24 cellular contexts compared by ENCODE assay signal in the genomic region with DNA sequence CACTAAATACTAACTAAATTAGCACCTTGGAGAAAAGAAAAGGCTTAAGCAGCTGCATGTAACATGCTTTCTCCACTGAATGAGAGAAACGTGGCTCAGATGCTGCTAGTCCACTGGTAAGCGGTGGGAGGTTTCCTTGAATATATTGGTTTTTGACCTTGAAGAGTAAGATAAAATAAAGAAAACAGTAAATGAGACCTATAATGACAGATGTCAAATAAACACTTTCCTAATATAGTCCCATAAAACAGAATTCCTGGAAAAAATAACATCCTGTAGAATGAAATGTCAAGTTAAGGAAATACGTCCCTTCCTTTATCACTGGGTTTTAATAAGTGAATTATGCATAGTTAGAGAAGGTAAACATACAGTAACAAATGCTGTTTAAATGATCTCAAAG.
"Had no signal": no experiment of that assay in that cellular context is flagged by ENCODE, and none has a peak within 500 bp of the region (broad histone marks: within the 10 kb centered on the region; RNA-seq: fewer than 3 reads in every experiment).

No MANE protein-coding gene starts in this region.

- H3K4me3 Mint-ChIP-seq: dendritic cell treated with granulocyte-macrophage colony-stimulating factor and Interleukin-4, amounts not matched to agents 40 ng/mL and 50 ng/mL, for 4 days; effector memory CD8-positive, alpha-beta T cell; immature natural killer cell; naive thymus-derived CD8-positive, alpha-beta T cell; stimulated activated memory B cell treated with anti-CD40 and anti-IgM and Interleukin-4, amounts not matched to agents 10 μg/mL and 1 μg/mL and 100 μg/mL, for 72 hours; type B pancreatic cell had no signal

- H3K9me3 Mint-ChIP-seq: type B pancreatic cell had no signal

- H3K4me1 Mint-ChIP-seq: immature natural killer cell; naive thymus-derived CD8-positive, alpha-beta T cell; stimulated activated memory B cell treated with anti-CD40 and anti-IgM and Interleukin-4, amounts not matched to agents 10 μg/mL and 1 μg/mL and 100 μg/mL, for 72 hours had no signal

- H3K27ac ChIP-seq: colonic mucosa, left lung, ovary, psoas muscle, sigmoid colon, testis, tibial artery had no signal

- DNase-seq: colonic mucosa; effector memory CD8-positive, alpha-beta T cell; hypothalamus; immature natural killer cell; islet precursor cell; left lung; mammary epithelial cell; mesendoderm; naive thymus-derived CD8-positive, alpha-beta T cell; occipital lobe; ovary; posterior cingulate gyrus; psoas muscle; right cardiac atrium; sigmoid colon; stimulated activated CD4-positive, alpha-beta T cell treated with anti-CD3 and anti-CD28 coated beads, Interleukin-2, amount 100 ng/mL, for 24 hours; stimulated activated CD4-positive, alpha-beta T cell treated with anti-CD3 and anti-CD28 coated beads, Interleukin-4, amount 100 ng/mL, for 24 hours; stimulated activated naive CD8-positive, alpha-beta T cell treated with anti-CD3 and anti-CD28 coated beads, Interleukin-15, Interleukin-2, amounts not matched to agents 100 U/mL and 50 U/mL, for 24 hours; substantia nigra; testis; tibial artery had no signal

- H3K4me1 ChIP-seq: colonic mucosa, left lung, psoas muscle, sigmoid colon, testis had no signal

- H3K36me3 ChIP-seq: colonic mucosa, left lung, ovary, sigmoid colon, tibial artery had no signal

- H3K27ac Mint-ChIP-seq: dendritic cell treated with granulocyte-macrophage colony-stimulating factor and Interleukin-4, amounts not matched to agents 40 ng/mL and 50 ng/mL, for 4 days; effector memory CD8-positive, alpha-beta T cell; immature natural killer cell; naive thymus-derived CD8-positive, alpha-beta T cell; stimulated activated memory B cell treated with anti-CD40 and anti-IgM and Interleukin-4, amounts not matched to agents 10 μg/mL and 1 μg/mL and 100 μg/mL, for 72 hours; type B pancreatic cell had no signal

- H3K27me3 Mint-ChIP-seq: dendritic cell treated with granulocyte-macrophage colony-stimulating factor and Interleukin-4, amounts not matched to agents 40 ng/mL and 50 ng/mL, for 4 days; effector memory CD8-positive, alpha-beta T cell; naive thymus-derived CD8-positive, alpha-beta T cell; stimulated activated memory B cell treated with anti-CD40 and anti-IgM and Interleukin-4, amounts not matched to agents 10 μg/mL and 1 μg/mL and 100 μg/mL, for 72 hours; type B pancreatic cell had no signal

- H3K27me3 ChIP-seq: colonic mucosa, left lung, ovary, sigmoid colon, testis, tibial artery had no signal

- H3K36me3 Mint-ChIP-seq: immature natural killer cell; stimulated activated memory B cell treated with anti-CD40 and anti-IgM and Interleukin-4, amounts not matched to agents 10 μg/mL and 1 μg/mL and 100 μg/mL, for 72 hours had no signal

- H3K9me3 ChIP-seq: colonic mucosa, ovary, psoas muscle, sigmoid colon, testis, tibial artery had no signal

- H3K4me3 ChIP-seq: colonic mucosa, left lung, ovary, psoas muscle, sigmoid colon, testis, tibial artery had no signal

- ATAC-seq: effector memory CD8-positive, alpha-beta T cell; left lung; naive thymus-derived CD8-positive, alpha-beta T cell; psoas muscle; right cardiac atrium; stimulated activated memory B cell treated with anti-CD40 and anti-IgM and Interleukin-4, amounts not matched to agents 10 μg/mL and 1 μg/mL and 100 μg/mL, for 72 hours; stimulated activated naive CD8-positive, alpha-beta T cell treated with anti-CD3 and anti-CD28 coated beads, Interleukin-15, Interleukin-2, amounts not matched to agents 100 U/mL and 50 U/mL, for 24 hours had no signal
